ENCODE assay signal across 30 cellular contexts in genomic region chr6:117478853-117479231, GRCh38. TPM values are rescaled to one million over a fixed set of nuclear protein-coding genes. Genes with fewer than 3 reads are reported as not detected.
"Had no signal": no experiment of that assay in that cellular context is flagged by ENCODE, and none has a peak within 500 bp of the region (broad histone marks: within the 10 kb centered on the region; RNA-seq: fewer than 3 reads in every experiment).

No MANE protein-coding gene starts in this region.

- H3K9ac ChIP-seq: neural progenitor cell had no signal

- DNase-seq: effector memory CD4-positive, alpha-beta T cell; foreskin keratinocyte; heart left ventricle; kidney; left lung; mesenchymal stem cell; naive B cell; psoas muscle; right cardiac atrium; spleen; stimulated activated CD4-positive, alpha-beta T cell treated with anti-CD3 and anti-CD28 coated beads, Interleukin-4, amount 100 ng/mL, for 4 hours; tibial artery; upper lobe of right lung; uterus had no signal

- H3K27me3 ChIP-seq: esophagus muscularis mucosa, foreskin keratinocyte, gastroesophageal sphincter, hepatocyte, testis, tibial artery, upper lobe of right lung, uterus had no signal

- H3K36me3 ChIP-seq: esophagus muscularis mucosa, gastroesophageal sphincter, heart left ventricle, left lung, neural progenitor cell, spleen, tibial artery, upper lobe of right lung, uterus had no signal

- H3K27ac ChIP-seq: coronary artery, esophagus muscularis mucosa, foreskin keratinocyte, gastroesophageal sphincter, heart left ventricle, hepatocyte, left lung, neural progenitor cell, psoas muscle, skin epidermis, spleen, testis, tibial artery, upper lobe of right lung, uterus had no signal

- H3K4me3 ChIP-seq: coronary artery, esophagus muscularis mucosa, gastroesophageal sphincter, heart left ventricle, hepatocyte, left lung, mucosa of descending colon, neural progenitor cell, psoas muscle, skin epidermis, spleen, testis, tibial artery, upper lobe of right lung, uterus had no signal

- H3K4me2 ChIP-seq: hepatocyte, neural progenitor cell had no signal

- H3K4me1 ChIP-seq: neural progenitor cell, uterus had no signal

- ATAC-seq: foreskin keratinocyte; gastroesophageal sphincter; heart left ventricle; left lung; mucosa of descending colon; natural killer cell treated with Interleukin-12 subunit alpha and Interleukin-12 subunit beta and Interleukin-15 and Interleukin-18, amount 100 ng/mL, for 72 hours; psoas muscle; right cardiac atrium; stimulated activated memory B cell treated with anti-CD40 and anti-IgM and Interleukin-4, amounts not matched to agents 10 μg/mL and 1 μg/mL and 100 μg/mL, for 72 hours; stimulated activated naive CD8-positive, alpha-beta T cell treated with anti-CD3 and anti-CD28 coated beads, Interleukin-15, Interleukin-2, amounts not matched to agents 100 U/mL and 50 U/mL, for 24 hours; upper lobe of right lung had no signal

- H3K36me3 Mint-ChIP-seq: mesothelial cell of epicardium; naive B cell; natural killer cell treated with Interleukin-12 subunit alpha and Interleukin-12 subunit beta and Interleukin-15 and Interleukin-18, amount 100 ng/mL, for 72 hours; neural progenitor cell; stimulated activated memory B cell treated with anti-CD40 and anti-IgM and Interleukin-4, amounts not matched to agents 10 μg/mL and 1 μg/mL and 100 μg/mL, for 72 hours had no signal

- H3K4me3 Mint-ChIP-seq: mesothelial cell of epicardium; natural killer cell treated with Interleukin-12 subunit alpha and Interleukin-12 subunit beta and Interleukin-15 and Interleukin-18, amount 100 ng/mL, for 72 hours; neural progenitor cell; stimulated activated memory B cell treated with anti-CD40 and anti-IgM and Interleukin-4, amounts not matched to agents 10 μg/mL and 1 μg/mL and 100 μg/mL, for 72 hours had no signal

- H3K9me3 Mint-ChIP-seq: mesothelial cell of epicardium; naive B cell; natural killer cell treated with Interleukin-12 subunit alpha and Interleukin-12 subunit beta and Interleukin-15 and Interleukin-18, amount 100 ng/mL, for 72 hours; neural progenitor cell; stimulated activated memory B cell treated with anti-CD40 and anti-IgM and Interleukin-4, amounts not matched to agents 10 μg/mL and 1 μg/mL and 100 μg/mL, for 72 hours had no signal

- H3K27ac Mint-ChIP-seq: mesothelial cell of epicardium; natural killer cell treated with Interleukin-12 subunit alpha and Interleukin-12 subunit beta and Interleukin-15 and Interleukin-18, amount 100 ng/mL, for 72 hours; neural progenitor cell; stimulated activated memory B cell treated with anti-CD40 and anti-IgM and Interleukin-4, amounts not matched to agents 10 μg/mL and 1 μg/mL and 100 μg/mL, for 72 hours had no signal

- H3K9me3 ChIP-seq: esophagus muscularis mucosa, gastroesophageal sphincter, heart left ventricle, left lung, mucosa of descending colon, psoas muscle, spleen, testis, tibial artery, upper lobe of right lung, uterus had no signal

- H2AFZ ChIP-seq: hepatocyte, neural progenitor cell had no signal

RNA-seq across cellular contexts. Expression of gene ROS1, which starts 53.1 kb away (rescaled TPM):
- total RNA-seq: endothelial cell of umbilical vein; epithelial cell of proximal tubule; foreskin keratinocyte; lung microvascular endothelial cell; mesothelial cell of epicardium; natural killer cell treated with Interleukin-12 subunit alpha and Interleukin-12 subunit beta and Interleukin-15 and Interleukin-18, amount 100 ng/mL, for 72 hours; osteocyte had no signal
- polyA plus RNA-seq: endothelial cell of umbilical vein, spleen had no signal
